In genomic region chr12:132597333-132598283, GRCh38 we compare ENCODE assay signal across 9 cellular contexts. TPM values are rescaled to one million over a fixed set of nuclear protein-coding genes. Genes with fewer than 3 reads are reported as not detected.
A peak's percentile ranks its signal among the peaks of the same experiment; 100 is the strongest.
DNase-seq lines count a peak whose midpoint lies in the region; ATAC-seq and TF ChIP-seq lines count a peak whose summit lies in the region.
"Had no signal": no experiment of that assay in that cellular context is flagged by ENCODE, and none has a peak within 500 bp of the region (broad histone marks: within the 10 kb centered on the region; RNA-seq: fewer than 3 reads in every experiment).

No MANE protein-coding gene starts in this region.

- POLR2A ChIA-PET in AG04449 (lab: Yijun Ruan, JAX) (no interaction called here), T-cell (lab: Charles Lee) (no interaction called here)

- H3K27ac ChIP-seq in sigmoid colon, result peak overlapping the region in 3 of 4 donors; percentile 27 to 82 (median 67)
- H3K27ac ChIP-seq: epithelial cell of prostate had no signal

- TF ChIP-seq POLR2A in sigmoid colon (IDR thresholded peaks at IDR 0.05), result no peak

- peak in 1 of 4 experiments; percentile 44 for ATAC-seq in T-cell (replicated peaks in 1 of 4)
- no peak for ATAC-seq in GM21423 (IDR thresholded peaks at IDR 0.05; ENCODE audit: unreplicated experiment)
- no peak for ATAC-seq in sciatic nerve
- no peak for ATAC-seq in HG03439 (IDR thresholded peaks at IDR 0.05; ENCODE audit: unreplicated experiment)

- no peak for TF ChIP-seq EP300 in sigmoid colon (IDR thresholded peaks at IDR 0.05)

- peaks cover 20 to 31% (median 30%) of the 10 kb centered on the region in 3 donors for H3K4me1 Mint-ChIP-seq in T-cell

- CTCF ChIA-PET in AG04449 (lab: Yijun Ruan, JAX) (interaction anchor here (2.0 kb wide), 1 partner anchor 182 kb away, joined by 7 read pairs; no protein-coding TSS in a partner anchor), T-cell (lab: Charles Lee) (no interaction called here)

- H3K27me3 ChIP-seq in sigmoid colon, result peaks cover 4 to 13% (median 4%) of the 10 kb centered on the region in 3 donors

- no peaks in the 10 kb centered on the region for H3K36me3 ChIP-seq in sigmoid colon

- no peaks in the 10 kb centered on the region for H3K9me3 Mint-ChIP-seq in T-cell

- no peaks in the 10 kb centered on the region for H3K36me3 Mint-ChIP-seq in T-cell

- TF ChIP-seq CTCF in AG04449 (IDR thresholded peaks at IDR 0.05; ENCODE audit: insufficient read depth, low read length, missing control alignments), result no peak
- TF ChIP-seq CTCF in fibroblast of mammary gland (conservative IDR thresholded peaks at IDR 0.05; ENCODE audit: control insufficient read depth, insufficient read depth, low read depth, low read length), result no peak
- TF ChIP-seq CTCF in sigmoid colon (IDR thresholded peaks at IDR 0.05), result no peak

- intact Hi-C loops in sigmoid colon (cut with DNase I) (no loop called here), sciatic nerve (cut with DNase I) (no loop called here)

- peak overlapping the region; percentile 74 to 92 (median 82) for H3K4me3 Mint-ChIP-seq in T-cell

- H3K4me3 ChIP-seq in AG04449 (ENCODE audit: low read depth, low read length) (peak overlapping the region; percentile 50), fibroblast of mammary gland (ENCODE audit: control insufficient read depth, low read depth, low read length) (peak overlapping the region; percentile 32), sigmoid colon (peak overlapping the region in 3 of 4 donors; percentile 34 to 55 (median 37))

- 3 to 6% methylated on average over 51 to 53 of the region's 53 CpGs for WGBS in sigmoid colon, 2 donors

- peak overlapping the region in 1 of 2 donors; percentile 25 for H3K27ac Mint-ChIP-seq in T-cell

- H3K27me3 Mint-ChIP-seq in T-cell, result peaks cover 8 to 49% of the 10 kb centered on the region in 2 donors

- DNase-seq in AG04449 (ENCODE audit: low read depth, low spot score), result no peak
- DNase-seq in HCEC 1CT, result peak; percentile 2
- peak in 14 of 34 experiments; percentile 14 to 55 (median 23) for DNase-seq in T-cell
- peak; percentile 29 for DNase-seq in fibroblast of mammary gland (ENCODE audit: low read depth)
- DNase-seq in sigmoid colon, result no peak
- DNase-seq in sciatic nerve (ENCODE audit: low spot score), result no peak

- no peaks in the 10 kb centered on the region for H3K9me3 ChIP-seq in sigmoid colon

- peaks cover 0 to 24% (median 19%) of the 10 kb centered on the region in 4 donors for H3K4me1 ChIP-seq in sigmoid colon

RNA-seq across cellular contexts. Expression of gene LRCOL1, which starts 12.8 kb away (rescaled TPM):
- total RNA-seq in T-cell, result not detected
- 1 to 10 TPM in 1 of 4 donors, under 1 TPM in 1, not detected in 2; 0.49 to 1.4 TPM for total RNA-seq in sigmoid colon
- under 1 TPM in 1 of 3 donors, not detected in 2; 0.55 TPM for polyA plus RNA-seq in sigmoid colon
- total RNA-seq in sciatic nerve, result not detected

RNA-seq across cellular contexts. Expression of gene P2RX2, which starts 21.0 kb away (rescaled TPM):
- total RNA-seq in T-cell, result not detected
- total RNA-seq in sigmoid colon, result 1 to 10 TPM in 1 of 4 donors, under 1 TPM in 2, not detected in 1; 0.16 to 1.4 (median 0.36) TPM
- polyA plus RNA-seq in sigmoid colon, result under 1 TPM in 2 of 3 donors, not detected in 1; 0.36 to 0.60 TPM
- not detected for total RNA-seq in sciatic nerve

Comparison
In these comparisons a context has a peak if more than half of its experiments do, and no peak if none do; other contexts are left out.
1. DNase-seq: peak in HCEC 1CT (single experiment) and fibroblast of mammary gland (single experiment); none in AG04449 (single experiment), sigmoid colon (single experiment) and sciatic nerve (single experiment).
2. Peak in every context shown above with its lines, with median percentiles within 50 percentile points of each other: H3K4me3 ChIP-seq.